ENCODE assay signal across 7 cellular contexts in genomic region chr2:38930600-38930999, GRCh38. TPM values are rescaled to one million over a fixed set of nuclear protein-coding genes. Genes with fewer than 3 reads are reported as not detected.
"Had no signal": no experiment of that assay in that cellular context is flagged by ENCODE, and none has a peak within 500 bp of the region (broad histone marks: within the 10 kb centered on the region; RNA-seq: fewer than 3 reads in every experiment).

No MANE protein-coding gene starts in this region.

- DNase-seq: IMR-90, KBM-7 had no signal

- ATAC-seq: HepG2 had no signal

- H3K27ac ChIP-seq: HL-60 had no signal

- FAIRE-seq: HTR-8/SVneo had no signal

RNA-seq across cellular contexts. Expression of gene ARHGEF33, which starts 40.9 kb away (rescaled TPM):
- total RNA-seq: HepG2, HT1080 had no signal
- polyA plus RNA-seq: IgD-negative memory B cell had no signal
